Comparison of ENCODE assay signal across 17 cellular contexts in the genomic region with DNA sequence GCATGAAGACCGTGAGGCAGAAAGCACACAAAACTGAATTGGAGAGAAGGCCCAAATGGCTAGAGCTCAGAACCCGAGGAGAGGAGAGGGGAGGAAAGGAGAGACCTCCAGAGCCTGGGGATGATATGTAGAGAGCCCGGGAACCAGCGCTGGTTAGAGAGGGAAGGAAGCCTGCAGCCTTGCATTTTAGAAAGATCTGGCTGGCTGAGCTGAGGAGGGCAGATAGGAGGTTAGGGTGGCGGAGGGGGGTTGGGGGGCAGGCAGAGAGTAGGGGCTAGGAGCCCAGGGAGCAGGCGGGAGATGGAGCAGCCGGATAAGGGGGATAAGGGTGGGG.
DNase-seq lines count a peak whose midpoint lies in the region; ATAC-seq, FAIRE-seq and TF ChIP-seq lines count a peak whose summit lies in the region.
"Had no signal": no experiment of that assay in that cellular context is flagged by ENCODE, and none has a peak within 500 bp of the region (broad histone marks: within the 10 kb centered on the region; RNA-seq: fewer than 3 reads in every experiment).

No MANE protein-coding gene starts in this region.

- H3K4me3 ChIP-seq in GM23338 (no peak overlapping the region), WERI-Rb-1 (ENCODE audit: low read depth, low read length) (no peak overlapping the region), kidney (ENCODE audit: low read length in 2 of 2) (no peak overlapping the region), smooth muscle cell (no peak overlapping the region)
- H3K4me3 ChIP-seq: cardiac muscle cell had no signal

- no peaks in the 10 kb centered on the region for H3K36me3 ChIP-seq in GM23338 (ENCODE audit: insufficient read depth)
- H3K36me3 ChIP-seq in WERI-Rb-1 = peaks cover 10% of the 10 kb centered on the region
- H3K36me3 ChIP-seq in kidney (ENCODE audit: control insufficient read depth in 1 of 2, insufficient read depth in 2 of 2, low read length in 2 of 2) = peaks cover 3 to 6% of the 10 kb centered on the region in 2 donors
- no peaks in the 10 kb centered on the region for H3K36me3 ChIP-seq in smooth muscle cell (ENCODE audit: low read depth)
- H3K36me3 ChIP-seq: cardiac muscle cell had no signal

- H4K20me1 ChIP-seq in GM23338 (replicated peaks; ENCODE audit: insufficient read depth) (no peaks in the 10 kb centered on the region), smooth muscle cell (ENCODE audit: low read depth) (no peaks in the 10 kb centered on the region)

- intact Hi-C loops in kidney (cut with DNase I) = loop anchor here (10.0 kb wide), 1 partner anchor 111 kb away; no protein-coding TSS in a partner anchor

- H3K4me2 ChIP-seq in GM23338 = no peak overlapping the region
- H3K4me2 ChIP-seq in smooth muscle cell = no peak overlapping the region

- H3K36me3 Mint-ChIP-seq in GM23338 (ENCODE audit: low read depth) = no peaks in the 10 kb centered on the region; the same call in 2 of the 3 replicates
- peaks cover 3% of the 10 kb centered on the region for H3K36me3 Mint-ChIP-seq in T-cell
- H3K36me3 Mint-ChIP-seq in endothelial cell (ENCODE audit: low read depth, unreplicated experiment) = peaks cover 6% of the 10 kb centered on the region

- H2AFZ ChIP-seq in GM23338 (0 out of 2 replicates have a peak overlapping the region, but pooled peaks have one; percentile 76), smooth muscle cell (ENCODE audit: low read depth) (no peak overlapping the region)

- H3K27me3 ChIP-seq in GM23338 (ENCODE audit: insufficient read depth) = peaks cover 65% of the 10 kb centered on the region
- no peaks in the 10 kb centered on the region for H3K27me3 ChIP-seq in WERI-Rb-1 (ENCODE audit: insufficient read depth, low read depth, severe bottlenecking)
- no peaks in the 10 kb centered on the region for H3K27me3 ChIP-seq in smooth muscle cell (ENCODE audit: low read depth)
- H3K27me3 ChIP-seq: cardiac muscle cell had no signal

- DNase-seq in GM23338 (ENCODE audit: low spot score) (peak; percentile 34), WERI-Rb-1 (no peak), kidney (no peak), smooth muscle cell (lab: John Stamatoyannopoulos, UW; ENCODE audit: unreplicated experiment) (no peak), D341Med (ENCODE audit: low spot score) (no peak), T-cell (no peak), endothelial cell (ENCODE audit: low spot score) (no peak)
- DNase-seq: activated CD4-positive, CD25-positive, alpha-beta regulatory T cell; DMS153; NCI-H1105 treated with DMSO at 0.1 percent for 48 hours; NCI-H524; nucleus accumbens; stimulated activated CD4-positive, alpha-beta T cell treated with anti-CD3 and anti-CD28 coated beads, Interleukin-4, amount 100 ng/mL, for 1 hour; stimulated activated naive CD8-positive, alpha-beta T cell treated with anti-CD3 and anti-CD28 coated beads, Interleukin-15, amount 100 ng/mL, for 72 hours had no signal

- H3K27ac ChIP-seq in GM23338 (ENCODE audit: low read depth) (no peak overlapping the region), WERI-Rb-1 (peak overlapping the region; percentile 40), kidney (ENCODE audit: low read depth in 2 of 2, low read length in 2 of 2) (peak overlapping the region; percentile 100), smooth muscle cell (ENCODE audit: low read depth) (peak overlapping the region; percentile 37)
- H3K27ac ChIP-seq: cardiac muscle cell had no signal

- H3F3A ChIP-seq in GM23338 (replicated peaks; ENCODE audit: low read depth) (peaks cover 8% of the 10 kb centered on the region; the same call in 1 of the 2 replicates), smooth muscle cell (ENCODE audit: low read depth) (peaks cover 30% of the 10 kb centered on the region)

- FAIRE-seq in kidney (lab: Jason Lieb, UNC) = no peak

- no peak for ATAC-seq in GM23338
- ATAC-seq in T-cell (replicated peaks in 1 of 4) = no peak
- no peak for ATAC-seq in HG02884 (IDR thresholded peaks at IDR 0.05; ENCODE audit: unreplicated experiment)
- ATAC-seq: stimulated activated naive CD8-positive, alpha-beta T cell treated with anti-CD3 and anti-CD28 coated beads, Interleukin-15, amount 100 ng/mL, for 72 hours had no signal

- TF ChIP-seq CTCF in GM23338 (conservative IDR thresholded peaks at IDR 0.05; ENCODE audit: low read depth in 2 of 2) = no peak
- TF ChIP-seq CTCF in WERI-Rb-1 (IDR thresholded peaks at IDR 0.05; ENCODE audit: low read depth, low read length) = no peak
- no peak for TF ChIP-seq CTCF in kidney (IDR thresholded peaks at IDR 0.05; ENCODE audit: borderline replicate concordance, extremely low read depth, insufficient read depth)
- no peak for TF ChIP-seq CTCF in smooth muscle cell (IDR thresholded peaks at IDR 0.05; ENCODE audit: borderline replicate concordance, insufficient read depth, poor library complexity, severe bottlenecking)
- no peak for TF ChIP-seq CTCF in endothelial cell (IDR thresholded peaks at IDR 0.05; ENCODE audit: unreplicated experiment)

- H3K9me3 Mint-ChIP-seq in GM23338 (no peaks in the 10 kb centered on the region), T-cell (no peaks in the 10 kb centered on the region), endothelial cell (ENCODE audit: unreplicated experiment) (no peaks in the 10 kb centered on the region)
- H3K9me3 Mint-ChIP-seq: activated T-helper 1 cell treated with anti-CD3 and anti-CD28 coated beads, Interleukin-12 subunit alpha, Interleukin-12 subunit beta, Interleukin-2, Interleukin-4 antibody, amounts not matched to agents 30 ng/mL and 10 ng/mL and 1 ng/mL, durations not matched to agents 14 hours and 24 hours and 36 hours; stimulated activated naive CD8-positive, alpha-beta T cell treated with anti-CD3 and anti-CD28 coated beads, Interleukin-15, amount 100 ng/mL, for 72 hours had no signal

- H3K4me1 Mint-ChIP-seq in GM23338 (peaks cover 48% of the 10 kb centered on the region), T-cell (peaks cover 56 to 62% (median 61%) of the 10 kb centered on the region in 3 donors), endothelial cell (ENCODE audit: unreplicated experiment) (peaks cover 35% of the 10 kb centered on the region)

- CTCF ChIA-PET in T-cell (lab: Charles Lee) = interaction anchor here in 1 of 2 donors (0.5 kb wide), 1 partner anchor 365 kb away, joined by 5 read pairs; no protein-coding TSS in a partner anchor

- H3K9ac ChIP-seq in kidney (ENCODE audit: low read length in 2 of 2) (peak overlapping the region in 1 of 2 donors; percentile 59), smooth muscle cell (ENCODE audit: low read depth) (no peak overlapping the region)

- H3K4me3 Mint-ChIP-seq in GM23338 = no peak overlapping the region
- H3K4me3 Mint-ChIP-seq in T-cell = peak overlapping the region in 1 of 3 donors; percentile 46
- no peak overlapping the region for H3K4me3 Mint-ChIP-seq in endothelial cell (ENCODE audit: unreplicated experiment)

- H3K79me2 ChIP-seq in GM23338 (replicated peaks; ENCODE audit: insufficient read depth) (no peaks in the 10 kb centered on the region), smooth muscle cell (ENCODE audit: low read depth) (peaks cover 23% of the 10 kb centered on the region)

- H3K27ac Mint-ChIP-seq in GM23338 (no peak overlapping the region), T-cell (no peak overlapping the region), endothelial cell (ENCODE audit: unreplicated experiment) (no peak overlapping the region)
- H3K27ac Mint-ChIP-seq: activated T-helper 1 cell treated with anti-CD3 and anti-CD28 coated beads, Interleukin-12 subunit alpha, Interleukin-12 subunit beta, Interleukin-2, Interleukin-4 antibody, amounts not matched to agents 30 ng/mL and 10 ng/mL and 1 ng/mL, durations not matched to agents 14 hours and 24 hours and 36 hours had no signal

- H3K9me2 ChIP-seq in GM23338 (ENCODE audit: insufficient read depth) = no peaks in the 10 kb centered on the region

- POLR2A ChIA-PET in T-cell (lab: Charles Lee) = no interaction called here

- H3K4me1 ChIP-seq in GM23338 (ENCODE audit: insufficient read depth) (peaks cover 23% of the 10 kb centered on the region), kidney (ENCODE audit: control insufficient read depth in 1 of 2, insufficient read depth in 1 of 2, low read depth in 1 of 2, low read length in 2 of 2) (peaks cover 49 to 71% of the 10 kb centered on the region in 2 donors), smooth muscle cell (ENCODE audit: low read depth) (peaks cover 45% of the 10 kb centered on the region)

- H3K9me3 ChIP-seq in WERI-Rb-1 (ENCODE audit: severe bottlenecking) (no peaks in the 10 kb centered on the region), kidney (ENCODE audit: control insufficient read depth in 1 of 2, low read length in 2 of 2) (no peaks in the 10 kb centered on the region), smooth muscle cell (replicated peaks; ENCODE audit: low read depth) (no peaks in the 10 kb centered on the region)

- H3K27me3 Mint-ChIP-seq in GM23338 (ENCODE audit: insufficient read depth, low read depth, poor library complexity) = peaks cover 72% of the 10 kb centered on the region
- H3K27me3 Mint-ChIP-seq in T-cell = no peaks in the 10 kb centered on the region
- H3K27me3 Mint-ChIP-seq in endothelial cell (ENCODE audit: unreplicated experiment) = peaks cover 23% of the 10 kb centered on the region
- H3K27me3 Mint-ChIP-seq: stimulated activated naive CD8-positive, alpha-beta T cell treated with anti-CD3 and anti-CD28 coated beads, Interleukin-15, amount 100 ng/mL, for 72 hours had no signal

- WGBS in smooth muscle cell (ENCODE audit: low lambda C conversion rate) = 67% methylated on average over 4 of the region's 7 CpGs

TF ChIP-seq in GM23338, 12 proteins besides CTCF, POLR2A, EP300 and RAD21 (continues in another document):
- TF ChIP-seq EZH2 (IDR thresholded peaks at IDR 0.05; ENCODE audit: low read depth, unreplicated experiment) (no peak), EZH2phosphoT487 (IDR thresholded peaks at IDR 0.05; ENCODE audit: unreplicated experiment) (no peak), CREB1 (CRISPR knock-in tag; IDR thresholded peaks at IDR 0.05; ENCODE audit: low read depth) (no peak)
